ENCODE assay signal across 11 cellular contexts in genomic region chr7:26279405-26279804, GRCh38. TPM values are rescaled to one million over a fixed set of nuclear protein-coding genes. Genes with fewer than 3 reads are reported as not detected.
A peak's percentile ranks its signal among the peaks of the same experiment; 100 is the strongest.
DNase-seq lines count a peak whose midpoint lies in the region; ATAC-seq, FAIRE-seq and TF ChIP-seq lines count a peak whose summit lies in the region.
"Had no signal": no experiment of that assay in that cellular context is flagged by ENCODE, and none has a peak within 500 bp of the region (broad histone marks: within the 10 kb centered on the region; RNA-seq: fewer than 3 reads in every experiment).

No MANE protein-coding gene starts in this region.

- H3K27ac ChIP-seq in aorta (ENCODE audit: low read depth in 1 of 2, low read length in 2 of 2): no peak overlapping the region

- H3K9me3 Mint-ChIP-seq in T-cell (no peaks in the 10 kb centered on the region), immature natural killer cell (no peaks in the 10 kb centered on the region), mesothelial cell of epicardium (no peaks in the 10 kb centered on the region)

- POLR2A ChIA-PET in T-cell (lab: Charles Lee): no interaction called here

- H3K27me3 ChIP-seq in aorta (ENCODE audit: control insufficient read depth in 1 of 2, insufficient read depth in 2 of 2, low read length in 1 of 2): no peaks in the 10 kb centered on the region

- H3K27ac Mint-ChIP-seq in T-cell (peak overlapping the region; percentile 63 to 85), immature natural killer cell (peak overlapping the region; percentile 1 to 83 (median 64)), mesothelial cell of epicardium (no peak overlapping the region)

- no peak overlapping the region for H3K4me3 ChIP-seq in aorta (ENCODE audit: low read length in 2 of 2)

- no peaks in the 10 kb centered on the region for H3K36me3 ChIP-seq in aorta (ENCODE audit: control insufficient read depth in 1 of 2, insufficient read depth in 2 of 2, low read length in 1 of 2)

- TF ChIP-seq POLR2A in H54 (IDR thresholded peaks at IDR 0.05; ENCODE audit: low read depth, low read length): no peak

- H3K27me3 Mint-ChIP-seq in T-cell (no peaks in the 10 kb centered on the region), immature natural killer cell (ENCODE audit: low read depth in 3 of 3) (no peaks in the 10 kb centered on the region), mesothelial cell of epicardium (ENCODE audit: low read depth) (no peaks in the 10 kb centered on the region)

- peak; percentile 93 for FAIRE-seq in H54 (lab: Jason Lieb, UNC)
- FAIRE-seq: islet of Langerhans had no signal

- DNase-seq in ELR (ENCODE audit: low read depth) (peak; percentile 20), H54 (ENCODE audit: insufficient read length, low spot score) (peak; percentile 75), T-cell (no peak), immature natural killer cell (peak; percentile 35 to 65 (median 46)), mesothelial cell of epicardium (ENCODE audit: low spot score in 2 of 2, unreplicated experiment in 2 of 2) (no peak), aorta (no peak)
- DNase-seq: DND-41, NCI-H774 had no signal

- H3K4me1 Mint-ChIP-seq in T-cell: peaks cover 12 to 15% (median 13%) of the 10 kb centered on the region in 3 donors
- peaks cover 7 to 20% of the 10 kb centered on the region in 2 donors for H3K4me1 Mint-ChIP-seq in immature natural killer cell
- no peaks in the 10 kb centered on the region for H3K4me1 Mint-ChIP-seq in mesothelial cell of epicardium

- WGBS in aorta, 2 donors: 77 to 85% methylated on average over 4 of the region's 4 CpGs

- TF ChIP-seq CTCF in mesothelial cell of epicardium (IDR thresholded peaks at IDR 0.05; ENCODE audit: unreplicated experiment): no peak

- H3K4me3 Mint-ChIP-seq in T-cell: peak overlapping the region in 1 of 3 donors; percentile 43
- peak overlapping the region; percentile 0 to 64 (median 28) for H3K4me3 Mint-ChIP-seq in immature natural killer cell
- no peak overlapping the region for H3K4me3 Mint-ChIP-seq in mesothelial cell of epicardium

- H3K4me1 ChIP-seq in aorta (ENCODE audit: control insufficient read depth in 1 of 2, insufficient read depth in 2 of 2, low read length in 2 of 2): no peaks in the 10 kb centered on the region

- H3K36me3 Mint-ChIP-seq in T-cell: no peaks in the 10 kb centered on the region
- H3K36me3 Mint-ChIP-seq in immature natural killer cell: no peaks in the 10 kb centered on the region
- no peaks in the 10 kb centered on the region for H3K36me3 Mint-ChIP-seq in mesothelial cell of epicardium

- CTCF ChIA-PET in T-cell (lab: Charles Lee): no interaction called here

- no peaks in the 10 kb centered on the region for H3K9me3 ChIP-seq in aorta (ENCODE audit: control insufficient read depth, low read length)

- ATAC-seq in T-cell (replicated peaks in 1 of 4): peak in 2 of 4 experiments; percentile 39 to 46
- no peak for ATAC-seq in GM19328 (IDR thresholded peaks at IDR 0.05; ENCODE audit: unreplicated experiment)
- ATAC-seq in aorta (ENCODE audit: low FRiP score): no peak
- ATAC-seq in GM18870 (IDR thresholded peaks at IDR 0.05; ENCODE audit: unreplicated experiment): no peak

- intact Hi-C loops in aorta (cut with DNase I): no loop called here

RNA-seq across cellular contexts. Expression of gene SNX10, which starts 12.3 kb away (rescaled TPM):
- 1 to 10 TPM; 5.7 to 8.8 (median 7.8) TPM for total RNA-seq in T-cell
- 10 to 100 TPM; 50.1 to 54.3 (median 51.8) TPM for polyA plus RNA-seq in immature natural killer cell
- 4.7 to 6.1 TPM (median 5.1 TPM) in 3 replicates for total RNA-seq in mesothelial cell of epicardium
- 1 to 10 TPM; 4.5 to 5.6 TPM for total RNA-seq in aorta
- polyA plus RNA-seq in aorta: 1 to 10 TPM in 1 of 2 donors, under 1 TPM in 1; 0.72 to 7.3 TPM

Comparison
In these comparisons a context has a peak if more than half of its experiments do, and no peak if none do; other contexts are left out.
1. DNase-seq: peak in ELR (single experiment), H54 (single experiment) and immature natural killer cell (3 of 3); none in T-cell (0 of 34), mesothelial cell of epicardium (0 of 2) and aorta (0 of 2).